In the genomic region with DNA sequence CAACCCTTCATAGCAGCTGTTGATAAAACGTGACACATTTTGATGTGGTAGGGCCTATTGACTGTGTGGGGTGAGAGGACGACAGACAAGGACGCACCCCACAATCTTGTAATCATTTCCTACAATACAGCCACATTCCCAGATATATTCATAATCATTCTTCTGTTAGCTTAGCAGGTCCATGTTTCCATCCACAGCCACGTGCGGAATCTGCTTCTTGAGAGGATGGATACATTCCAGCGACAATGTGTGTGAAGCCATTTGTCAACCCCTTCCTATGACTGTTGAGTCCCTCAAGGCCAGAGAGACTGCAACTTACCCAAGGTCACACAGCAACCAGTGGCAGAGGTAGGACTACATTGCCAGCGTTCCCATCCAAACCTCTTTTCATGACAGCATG, we compare ENCODE assay signal across 1 cellular context.
TF ChIP-seq lines count a peak whose summit lies in the region.

No MANE protein-coding gene starts in this region.

TF ChIP-seq in K562, 482 proteins besides CTCF, POLR2A, EP300 and RAD21:
- TF ChIP-seq FOXK2 (conservative IDR thresholded peaks at IDR 0.05 in 1 of 2, IDR thresholded peaks at IDR 0.05 in 1 of 2; ENCODE audit: low read depth in 2 of 2) (no peak), TBP (optimal IDR thresholded peaks at IDR 0.05; ENCODE audit: low read depth, low read length) (no peak), RBM39 (optimal IDR thresholded peaks at IDR 0.05; ENCODE audit: low read depth, low read length) (no peak), SIX5 (IDR thresholded peaks at IDR 0.05; ENCODE audit: borderline replicate concordance in 1 of 2, insufficient read depth in 1 of 2, low read depth in 1 of 2, low read length in 2 of 2) (no peak), ZNF12 (CRISPR knock-in tag; IDR thresholded peaks at IDR 0.05) (no peak), ILF3 (IDR thresholded peaks at IDR 0.05; ENCODE audit: borderline replicate concordance) (no peak)
